18 cellular contexts compared by ENCODE assay signal in the genomic region with DNA sequence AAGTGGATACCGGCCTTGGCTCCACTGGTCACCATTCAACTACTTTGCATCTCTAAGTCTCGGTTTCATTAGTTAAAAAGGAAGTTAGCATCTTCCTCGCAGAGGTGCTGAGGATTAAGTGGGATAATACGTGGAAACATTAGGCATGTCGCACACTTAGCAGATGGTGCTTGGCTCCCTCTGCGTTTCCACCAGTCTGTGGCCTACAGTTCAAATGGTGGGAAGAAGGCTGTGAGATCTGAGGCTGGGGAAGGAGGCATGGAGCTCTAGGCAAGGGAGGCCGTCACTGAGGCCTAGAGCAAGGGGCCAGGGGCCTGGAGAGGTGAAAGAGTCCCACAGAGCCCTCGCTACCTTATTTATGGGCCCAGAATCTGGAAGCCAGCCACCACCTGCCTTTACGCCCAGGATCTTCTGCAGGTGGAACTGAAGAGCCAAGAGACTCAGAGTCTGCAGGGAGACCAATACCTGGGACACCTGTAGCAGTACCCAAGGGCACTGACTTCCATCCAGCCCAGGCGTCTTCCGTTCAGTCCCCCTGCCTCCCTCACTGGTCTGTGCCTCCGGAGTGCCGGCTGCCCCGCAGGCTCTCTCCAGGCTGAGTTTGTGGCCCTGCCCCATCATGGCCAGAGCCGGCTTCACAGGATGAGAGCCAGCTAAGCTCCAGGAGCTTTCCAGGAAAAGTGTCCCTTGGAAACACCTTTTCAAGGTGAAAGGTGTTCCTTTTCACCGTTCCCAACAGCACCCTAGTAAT.
A peak's percentile ranks its signal among the peaks of the same experiment; 100 is the strongest.
DNase-seq lines count a peak whose midpoint lies in the region; ATAC-seq, FAIRE-seq and TF ChIP-seq lines count a peak whose summit lies in the region.
"Had no signal": no experiment of that assay in that cellular context is flagged by ENCODE, and none has a peak within 500 bp of the region (broad histone marks: within the 10 kb centered on the region; RNA-seq: fewer than 3 reads in every experiment).

No MANE protein-coding gene starts in this region.

- BruUV-seq in HepG2 (replicated peaks; lab: Mats Ljungman, UMichigan) = no TSS peak

- H3K4me1 ChIP-seq in HepG2 (ENCODE audit: insufficient read depth, low read length) = peaks cover 25% of the 10 kb centered on the region; the same call in 1 of the 2 replicates
- no peaks in the 10 kb centered on the region for H3K4me1 ChIP-seq in right lobe of liver
- H3K4me1 ChIP-seq: A549, BE2C, Peyer's patch had no signal

- ATAC-seq in HepG2 (peak; percentile 23), right lobe of liver (no peak)
- ATAC-seq: A549 had no signal

- WGBS in HepG2 (ENCODE audit: low lambda C conversion rate) = 61% methylated on average over 12 of the region's 16 CpGs
- WGBS in right lobe of liver (ENCODE audit: insufficient coverage, low coverage, low lambda C conversion rate, missing lambda C conversion rate) = 69% methylated on average over 5 of the region's 16 CpGs

- in situ Hi-C loops in HepG2 (cut with HindIII; ENCODE audit: extremely low pct_ligation_motif_present, low pct_unique_long_range_greater_than_20kb) = no loop called here

- TF ChIP-seq EP300 in HepG2 (IDR thresholded peaks at IDR 0.05; ENCODE audit: low read depth in 2 of 2, low read length in 2 of 2) (no peak), HepG2 (CRISPR knock-in tag; IDR thresholded peaks at IDR 0.05; ENCODE audit: borderline replicate concordance) (no peak)

- peaks cover 4 to 5% of the 10 kb centered on the region in 2 experiments; a peak in 3 of 5 replicates for H3K27me3 ChIP-seq in HepG2 (ENCODE audit: control insufficient read depth in 1 of 2, insufficient read depth in 2 of 2, low read length in 2 of 2)
- H3K27me3 ChIP-seq in right lobe of liver = no peaks in the 10 kb centered on the region
- H3K27me3 ChIP-seq: BE2C, Peyer's patch, SJSA1 had no signal

- TF ChIP-seq CTCF in HepG2 (CRISPR knock-in tag; IDR thresholded peaks at IDR 0.05) = no peak
- no peak for TF ChIP-seq CTCF in right lobe of liver (IDR thresholded peaks at IDR 0.05)

- H4K20me1 ChIP-seq in HepG2 (ENCODE audit: insufficient read depth, low read length) = no peaks in the 10 kb centered on the region

- no peaks in the 10 kb centered on the region for H3K79me2 ChIP-seq in HepG2 (ENCODE audit: insufficient read depth, low read length)

- no peak overlapping the region for H3K9ac ChIP-seq in HepG2 (ENCODE audit: insufficient read depth, low read depth, low read length)

- intact Hi-C loops in HepG2 (cut with micrococcal nuclease; ENCODE audit: unreplicated experiment) = no loop called here
- intact Hi-C loops in right lobe of liver (cut with DNase I) = no loop called here

- no peak for FAIRE-seq in HepG2 (lab: Jason Lieb, UNC)
- FAIRE-seq: A549, H54, HTR-8/SVneo had no signal

- CTCF ChIA-PET in HepG2 (lab: Yijun Ruan, JAX; ENCODE audit: low intra/inter-chr PET ratio, low total read pairs) = no interaction called here

- H3K4me3 ChIP-seq in HepG2 (replicated peaks in 1 of 3; ENCODE audit: insufficient read depth in 1 of 3, low read depth in 2 of 3, low read length in 3 of 3) = no peak overlapping the region; a peak in 1 of 6 replicates
- no peak overlapping the region for H3K4me3 ChIP-seq in right lobe of liver
- H3K4me3 ChIP-seq: A549, Peyer's patch, SJSA1 had no signal

- DNase-seq in HepG2 (ENCODE audit: low spot score) (no peak), right lobe of liver (no peak), NCI-H524 treated with DMSO at 0.1 percent for 48 hours (lab: John Stamatoyannopoulos, UW) (peak; percentile 13), islet precursor cell (peak; percentile 44), DMS153 treated with DMSO at 0.1 percent for 48 hours (lab: John Stamatoyannopoulos, UW; ENCODE audit: unreplicated experiment) (no peak), NCI-H2081 (lab: John Stamatoyannopoulos, UW) (no peak), AG20443 (ENCODE audit: low spot score) (no peak)
- DNase-seq: BE2C, DMS79, NCI-H1105 treated with DMSO at 0.1 percent for 48 hours, NCI-H2029 treated with DMSO at 0.1 percent for 48 hours, NCI-H2171 treated with DMSO at 0.1 percent for 48 hours, NCI-H446 treated with DMSO at 0.1 percent for 48 hours, Peyer's patch had no signal

- H2AFZ ChIP-seq in HepG2 (ENCODE audit: low read length) = no peak overlapping the region

- no peaks in the 10 kb centered on the region for H3K36me3 ChIP-seq in HepG2 (replicated peaks in 1 of 2; ENCODE audit: control insufficient read depth in 1 of 2, insufficient read depth in 2 of 2, low read length in 2 of 2)
- H3K36me3 ChIP-seq in right lobe of liver = no peaks in the 10 kb centered on the region
- H3K36me3 ChIP-seq: BE2C, Peyer's patch, SJSA1 had no signal

- TF ChIP-seq POLR2A in HepG2 (IDR thresholded peaks at IDR 0.05; ENCODE audit: insufficient read depth in 1 of 2, low read depth in 2 of 2, low read length in 2 of 2) (no peak), right lobe of liver (IDR thresholded peaks at IDR 0.05) (no peak)

- POLR2A ChIA-PET in HepG2 (lab: Yijun Ruan, JAX) = no interaction called here

- peak overlapping the region; percentile 20 for H3K4me2 ChIP-seq in HepG2 (ENCODE audit: low read depth, low read length)
- H3K4me2 ChIP-seq: A549 had no signal

- TF ChIP-seq RAD21 in HepG2 (CRISPR knock-in tag; IDR thresholded peaks at IDR 0.05) = no peak

- H3K9me3 ChIP-seq in HepG2 (ENCODE audit: low read length) (no peaks in the 10 kb centered on the region), right lobe of liver (no peaks in the 10 kb centered on the region)
- H3K9me3 ChIP-seq: A549, BE2C, Peyer's patch, SJSA1 had no signal

- H3K27ac ChIP-seq in HepG2 (ENCODE audit: extremely low read length, insufficient read depth, low read length) = no peak overlapping the region
- no peak overlapping the region for H3K27ac ChIP-seq in right lobe of liver
- H3K27ac ChIP-seq: A549, Peyer's patch, SJSA1 had no signal

TF ChIP-seq in HepG2, 621 proteins besides CTCF, POLR2A, EP300 and RAD21:
- TF ChIP-seq BCL6 (CRISPR knock-in tag; IDR thresholded peaks at IDR 0.05) (0 out of 2 replicates have a peak, but pooled peaks have one; percentile 7), GABPA (IDR thresholded peaks at IDR 0.05; ENCODE audit: low read depth, low read length) (peak; percentile 32; the same call in 1 of the 2 replicates), GABPA (CRISPR knock-in tag; IDR thresholded peaks at IDR 0.05; ENCODE audit: low read depth) (no peak), YY1 (IDR thresholded peaks at IDR 0.05; ENCODE audit: insufficient read depth, insufficient replicate concordance, low read depth, low read length) (no peak)

Comparison
In these comparisons a context has a peak if more than half of its experiments do, and no peak if none do; other contexts are left out.
1. DNase-seq: peak in NCI-H524 treated with DMSO at 0.1 percent for 48 hours (single experiment) and islet precursor cell (single experiment); none in HepG2 (single experiment), right lobe of liver (0 of 3), DMS153 treated with DMSO at 0.1 percent for 48 hours (single experiment), NCI-H2081 (0 of 2) and AG20443 (single experiment).